1 cellular context compared by ENCODE assay signal in genomic region chr11:64686466-64687175, GRCh38.
TF ChIP-seq lines count a peak whose summit lies in the region.

No MANE protein-coding gene starts in this region.

TF ChIP-seq in H1, 55 proteins besides CTCF, POLR2A, EP300 and RAD21:
- TF ChIP-seq MAFK (IDR thresholded peaks at IDR 0.05; ENCODE audit: low read depth, low read length) (no peak), BACH1 (IDR thresholded peaks at IDR 0.05; ENCODE audit: low read length) (no peak), RNF2 (IDR thresholded peaks at IDR 0.05; ENCODE audit: borderline replicate concordance, low read depth, low read length, missing control alignments, poor library complexity, severe bottlenecking) (no peak), NANOG (IDR thresholded peaks at IDR 0.05; ENCODE audit: insufficient read depth, low read depth, low read length, poor library complexity, severe bottlenecking) (no peak), KDM5A (IDR thresholded peaks at IDR 0.05; ENCODE audit: low read length) (no peak), GABPA (IDR thresholded peaks at IDR 0.05; ENCODE audit: borderline replicate concordance, insufficient read depth, low read length) (no peak), SIN3A (conservative IDR thresholded peaks at IDR 0.05 in 1 of 2, IDR thresholded peaks at IDR 0.05 in 1 of 2; ENCODE audit: low read depth in 1 of 2, low read length in 2 of 2) (no peak), GTF2F1 (IDR thresholded peaks at IDR 0.05; ENCODE audit: borderline replicate concordance, low read depth, low read length) (no peak), CBX5 (IDR thresholded peaks at IDR 0.05; ENCODE audit: low read depth, low read length) (no peak), KDM4A (IDR thresholded peaks at IDR 0.05; ENCODE audit: low read depth, low read length, severe bottlenecking) (no peak), CHD2 (IDR thresholded peaks at IDR 0.05; ENCODE audit: low read length) (no peak), KDM1A (IDR thresholded peaks at IDR 0.05; ENCODE audit: borderline replicate concordance, low read length) (no peak), HDAC2 (IDR thresholded peaks at IDR 0.05; ENCODE audit: borderline replicate concordance in 1 of 2, low read depth in 2 of 2, low read length in 2 of 2) (no peak), RXRA (IDR thresholded peaks at IDR 0.05; ENCODE audit: insufficient read depth, low read depth, low read length) (no peak), JUN (IDR thresholded peaks at IDR 0.05; ENCODE audit: low read depth, low read length) (no peak)
